12 cellular contexts compared by ENCODE assay signal in the genomic region with DNA sequence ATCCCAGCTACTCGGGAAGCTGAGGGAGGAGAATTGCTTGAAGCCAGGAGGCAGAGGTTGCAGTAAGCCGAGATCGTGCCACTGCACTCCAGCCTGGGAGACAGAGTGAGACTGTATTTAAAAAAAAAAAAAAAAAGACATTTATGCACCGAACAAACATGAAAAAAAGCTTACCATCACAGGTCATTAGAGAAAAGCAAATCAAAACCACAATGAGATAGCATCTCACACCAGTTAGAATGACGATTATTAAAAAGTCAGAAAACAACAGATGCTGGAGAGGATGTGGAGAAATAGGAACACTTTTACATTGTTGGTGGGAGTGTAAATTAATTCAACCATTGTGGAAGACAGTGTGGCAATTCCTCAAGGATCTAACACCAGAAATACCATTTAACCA. TPM values are rescaled to one million over a fixed set of nuclear protein-coding genes. Genes with fewer than 3 reads are reported as not detected.
"Had no signal": no experiment of that assay in that cellular context is flagged by ENCODE, and none has a peak within 500 bp of the region (broad histone marks: within the 10 kb centered on the region; RNA-seq: fewer than 3 reads in every experiment).

No MANE protein-coding gene starts in this region.

RNA-seq across cellular contexts. Expression of a gene that starts 19.0 kb away (rescaled TPM):
- total RNA-seq: ascending aorta, LHCN-M2, SJCRH30 had no signal
- polyA plus RNA-seq: SK-N-SH had no signal

RNA-seq across cellular contexts. Expression of a gene that starts 42.2 kb away (rescaled TPM):
- total RNA-seq: activated B cell treated with CpG ODN at 0.5 μM for 24 hours; activated naive CD4-positive, alpha-beta T cell treated with anti-CD3 and anti-CD28 coated beads for 36 hours; ascending aorta; body of pancreas; bronchial epithelial cell; LHCN-M2; M059J; Peyer's patch; Right ventricle myocardium superior; SJCRH30 had no signal
- polyA plus RNA-seq: IgD-negative memory B cell, SK-N-SH had no signal
